In the genomic region with DNA sequence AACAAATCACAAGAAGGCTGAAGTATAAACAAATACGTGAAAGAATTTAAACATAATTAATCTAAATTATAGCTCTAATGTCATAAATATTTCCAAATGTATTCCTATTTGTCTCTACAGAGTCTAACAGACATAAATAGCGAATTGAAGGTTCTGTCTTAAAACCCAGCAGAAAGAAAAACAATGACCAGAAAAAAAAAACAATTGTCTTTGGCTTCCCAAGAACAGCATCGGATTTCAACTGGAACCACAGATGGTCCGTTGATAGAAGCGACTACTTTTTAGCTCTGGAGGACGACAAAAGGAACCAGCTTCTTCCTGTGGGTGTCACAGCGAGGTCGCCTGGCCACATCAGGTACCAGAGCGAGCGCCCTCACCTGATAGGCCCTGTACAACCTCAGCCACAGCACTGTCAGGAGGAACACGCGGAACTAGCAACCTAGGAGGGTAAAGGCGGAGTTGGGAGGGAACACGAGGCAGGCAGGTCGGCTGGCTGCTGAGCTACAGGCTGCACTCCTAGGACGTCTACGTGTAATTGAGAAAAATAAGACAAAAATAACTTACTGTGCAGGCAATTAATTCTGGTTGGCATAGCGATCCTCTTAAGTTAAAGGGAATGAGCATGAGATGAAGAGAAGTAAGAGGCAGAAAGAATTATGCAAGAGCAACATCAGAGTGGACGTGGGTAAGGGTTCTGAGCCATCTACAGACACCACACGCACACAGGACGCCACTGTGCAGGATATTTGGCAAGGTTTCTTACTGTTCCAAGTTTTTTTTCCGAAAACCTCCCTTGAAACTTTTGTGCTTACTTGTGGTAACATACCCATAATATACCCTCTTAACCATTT, we compare ENCODE assay signal across 9 cellular contexts. TPM values are rescaled to one million over a fixed set of nuclear protein-coding genes. Genes with fewer than 3 reads are reported as not detected.
A peak's percentile ranks its signal among the peaks of the same experiment; 100 is the strongest.
DNase-seq lines count a peak whose midpoint lies in the region; ATAC-seq and TF ChIP-seq lines count a peak whose summit lies in the region.
"Had no signal": no experiment of that assay in that cellular context is flagged by ENCODE, and none has a peak within 500 bp of the region (broad histone marks: within the 10 kb centered on the region; RNA-seq: fewer than 3 reads in every experiment).

No MANE protein-coding gene starts in this region.

- H3K9ac ChIP-seq in endodermal cell (ENCODE audit: extremely low read depth, low read length, poor library complexity, severe bottlenecking): no peak overlapping the region

- H3K27ac Mint-ChIP-seq in endodermal cell: no peak overlapping the region

- no peak for TF ChIP-seq CTCF in endodermal cell (conservative IDR thresholded peaks at IDR 0.05)

- H3K9me3 ChIP-seq in endodermal cell (ENCODE audit: control insufficient read depth, low read length): no peaks in the 10 kb centered on the region

- H3K27me3 ChIP-seq in endodermal cell (ENCODE audit: control insufficient read depth, insufficient read depth, low read length, poor library complexity, severe bottlenecking): no peaks in the 10 kb centered on the region

- ATAC-seq in HG02759 (IDR thresholded peaks at IDR 0.05; ENCODE audit: unreplicated experiment) (peak; percentile 45), GM19395 (IDR thresholded peaks at IDR 0.05; ENCODE audit: unreplicated experiment) (no peak)

- peaks cover 12% of the 10 kb centered on the region for H3K4me1 Mint-ChIP-seq in endodermal cell

- no peaks in the 10 kb centered on the region for H3K27me3 Mint-ChIP-seq in endodermal cell (ENCODE audit: insufficient read depth)

- peaks cover 5% of the 10 kb centered on the region for H3K36me3 Mint-ChIP-seq in endodermal cell (ENCODE audit: low read depth)

- no peak overlapping the region for H3K4me3 ChIP-seq in endodermal cell (ENCODE audit: low read length)

- H3K27ac ChIP-seq in endodermal cell (ENCODE audit: low read depth, low read length): no peak overlapping the region

- H3K36me3 ChIP-seq in endodermal cell (ENCODE audit: control insufficient read depth, insufficient read depth, low read length): no peaks in the 10 kb centered on the region

- WGBS in endodermal cell (ENCODE audit: insufficient coverage in 1 of 2, insufficient read length in 1 of 2), 2 experiments: 90 to 91% methylated on average over 16 to 21 of the region's 22 CpGs

- peak; percentile 47 for DNase-seq in activated CD4-positive, alpha-beta T cell treated with anti-CD3 and anti-CD28 coated beads, Interleukin-2, amount 50 U/mL, for 1 hour
- DNase-seq in endodermal cell: peak; percentile 75
- peak in 2 of 3 experiments; percentile 16 to 41 for DNase-seq in stimulated activated CD4-positive, alpha-beta T cell treated with anti-CD3 and anti-CD28 coated beads, TNF-alpha, amount 100 ng/mL, for 24 hours (ENCODE audit: low read depth in 3 of 3)
- DNase-seq in DMS53 treated with DMSO at 0.1 percent for 48 hours (lab: John Stamatoyannopoulos, UW; ENCODE audit: unreplicated experiment): no peak
- DNase-seq in DMS153 treated with DMSO at 0.1 percent for 48 hours (lab: John Stamatoyannopoulos, UW; ENCODE audit: unreplicated experiment): no peak
- DNase-seq in AML-193 (lab: John Stamatoyannopoulos, UW): no peak
- DNase-seq: T1000 had no signal

- H3K4me1 ChIP-seq in endodermal cell (ENCODE audit: control insufficient read depth, insufficient read depth, low read length): peaks cover 5% of the 10 kb centered on the region

- H3K4me3 Mint-ChIP-seq in endodermal cell: no peak overlapping the region

- no peaks in the 10 kb centered on the region for H3K9me3 Mint-ChIP-seq in endodermal cell

RNA-seq across cellular contexts. Expression of a gene that starts 16.7 kb away (rescaled TPM):
- total RNA-seq in endodermal cell: 10 to 100 TPM in 1 of 2 donors, 1 to 10 TPM in 1; 8.8 to 10.1 TPM
- 8.4 TPM for polyA plus RNA-seq in endodermal cell (2013, experiment 1 of 2)
- 10.4 TPM for polyA plus RNA-seq in endodermal cell (2013, experiment 2 of 2)

RNA-seq across cellular contexts. Expression of a gene that starts 58.0 kb away (rescaled TPM):
- 10 to 100 TPM; 26.3 to 28.7 TPM for total RNA-seq in endodermal cell
- 8.9 TPM for polyA plus RNA-seq in endodermal cell (2013, experiment 1 of 2)
- 7.2 TPM for polyA plus RNA-seq in endodermal cell (2013, experiment 2 of 2)

Comparison
In these comparisons a context has a peak if more than half of its experiments do, and no peak if none do; other contexts are left out.
1. DNase-seq: peak in activated CD4-positive, alpha-beta T cell treated with anti-CD3 and anti-CD28 coated beads, Interleukin-2, amount 50 U/mL, for 1 hour (single experiment), endodermal cell (single experiment) and stimulated activated CD4-positive, alpha-beta T cell treated with anti-CD3 and anti-CD28 coated beads, TNF-alpha, amount 100 ng/mL, for 24 hours (2 of 3); none in DMS53 treated with DMSO at 0.1 percent for 48 hours (single experiment), DMS153 treated with DMSO at 0.1 percent for 48 hours (single experiment) and AML-193 (0 of 2).